8 cellular contexts compared by ENCODE assay signal in the genomic region with DNA sequence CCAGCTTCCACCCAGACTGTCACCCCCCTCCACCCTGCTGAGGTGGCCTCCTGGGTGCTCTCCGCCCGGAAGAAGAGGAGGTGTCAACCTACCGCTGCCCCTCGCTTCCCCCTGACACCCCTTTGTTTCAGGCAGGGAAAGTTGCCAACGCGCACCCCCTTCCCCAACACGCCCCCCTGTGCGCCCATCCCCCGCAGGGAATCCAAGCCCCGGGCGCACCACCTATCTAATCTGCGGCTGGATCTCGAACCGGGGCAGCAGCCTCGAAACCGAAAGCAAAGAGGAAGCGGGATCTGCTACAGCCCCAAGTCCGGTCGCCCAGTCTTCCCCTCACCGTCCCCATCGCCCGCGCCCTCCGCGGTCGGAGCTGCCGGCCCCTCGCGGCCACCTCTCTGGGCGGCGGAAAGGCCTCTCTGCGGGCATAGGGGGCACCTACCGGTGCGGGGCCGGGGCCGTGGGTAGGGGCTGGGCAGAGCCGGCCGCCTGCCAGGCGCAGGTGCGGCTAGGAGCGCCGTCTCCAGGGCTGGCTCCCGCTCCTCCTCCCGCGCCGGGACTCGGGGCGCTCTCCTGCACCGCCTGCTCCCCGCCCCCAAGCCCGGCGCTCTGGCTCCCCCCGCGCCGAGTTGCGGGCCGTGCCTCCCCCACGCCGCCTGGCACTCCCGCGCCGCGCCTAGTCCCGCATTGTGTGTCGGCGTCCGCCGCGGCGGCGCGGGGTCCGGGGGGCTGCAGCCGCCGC. TPM values are rescaled to one million over a fixed set of nuclear protein-coding genes. Genes with fewer than 3 reads are reported as not detected.
A peak's percentile ranks its signal among the peaks of the same experiment; 100 is the strongest.
DNase-seq lines count a peak whose midpoint lies in the region; ATAC-seq and TF ChIP-seq lines count a peak whose summit lies in the region.

No MANE protein-coding gene starts in this region.

- H3K4me3 Mint-ChIP-seq in activated naive CD8-positive, alpha-beta T cell treated with anti-CD3 and anti-CD28 coated beads for 36 hours = peak overlapping the region; percentile 81
- H3K4me3 Mint-ChIP-seq in osteocyte (ENCODE audit: unreplicated experiment) = peak overlapping the region; percentile 76

- ATAC-seq in HG02588 (IDR thresholded peaks at IDR 0.05; ENCODE audit: unreplicated experiment) (peak; percentile 42), Right ventricle myocardium superior (ENCODE audit: poor library complexity) (peak; percentile 59)

- no peaks in the 10 kb centered on the region for H3K36me3 Mint-ChIP-seq in activated naive CD8-positive, alpha-beta T cell treated with anti-CD3 and anti-CD28 coated beads for 36 hours
- H3K36me3 Mint-ChIP-seq in osteocyte (ENCODE audit: unreplicated experiment) = no peaks in the 10 kb centered on the region

- no peaks in the 10 kb centered on the region for H3K9me3 ChIP-seq in PC-9 (ENCODE audit: insufficient read depth, low read depth)

- H3K27me3 Mint-ChIP-seq in activated naive CD8-positive, alpha-beta T cell treated with anti-CD3 and anti-CD28 coated beads for 36 hours = no peaks in the 10 kb centered on the region
- H3K27me3 Mint-ChIP-seq in osteocyte (ENCODE audit: unreplicated experiment) = peaks cover 58% of the 10 kb centered on the region

- H3K9me3 Mint-ChIP-seq in activated naive CD8-positive, alpha-beta T cell treated with anti-CD3 and anti-CD28 coated beads for 36 hours = no peaks in the 10 kb centered on the region
- H3K9me3 Mint-ChIP-seq in osteocyte (ENCODE audit: unreplicated experiment) = no peaks in the 10 kb centered on the region

- TF ChIP-seq CTCF in GM06990 (IDR thresholded peaks at IDR 0.05; ENCODE audit: insufficient read depth, low read length, poor library complexity, severe bottlenecking) (no peak), PC-9 (conservative IDR thresholded peaks at IDR 0.05) (0 out of 2 replicates have a peak, but pooled peaks have one; percentile 13), osteocyte (IDR thresholded peaks at IDR 0.05) (no peak)

- H4K20me1 ChIP-seq in PC-9 (ENCODE audit: insufficient read depth) = no peaks in the 10 kb centered on the region

- CTCF ChIA-PET in PC-9 (lab: Charles Lee) = interaction anchor here (1.0 to 1.1 kb wide), 2 partner anchors 12 to 88 kb away, joined by 3 to 11 read pairs; no protein-coding TSS in a partner anchor

- H2AFZ ChIP-seq in PC-9 = peak overlapping the region; percentile 80

- DNase-seq in GM06990 (ENCODE audit: extremely low read depth, insufficient read length) (peak; percentile 42), PC-9 (peak in 1 of 2 experiments; percentile 44), Right ventricle myocardium superior (peak; percentile 52), osteocyte (ENCODE audit: extremely low spot score, unreplicated experiment) (no peak), NCI-H526 treated with DMSO at 0.1 percent for 48 hours (lab: John Stamatoyannopoulos, UW) (no peak), NCI-H128 (lab: John Stamatoyannopoulos, UW; ENCODE audit: unreplicated experiment) (no peak)
- peak; percentile 48 for DNase-seq in activated naive CD8-positive, alpha-beta T cell treated with anti-CD3 and anti-CD28 coated beads for 36 hours

- H3K36me3 ChIP-seq in GM06990 (ENCODE audit: control insufficient read depth, insufficient read depth, low read length) (no peaks in the 10 kb centered on the region), PC-9 (ENCODE audit: low read depth) (no peaks in the 10 kb centered on the region)

- peaks cover 25% of the 10 kb centered on the region for H3K4me1 ChIP-seq in PC-9 (replicated peaks; ENCODE audit: insufficient read depth)

- peak overlapping the region; percentile 82 for H3K4me2 ChIP-seq in PC-9

- H3K9me2 ChIP-seq in PC-9 (ENCODE audit: insufficient read depth) = no peaks in the 10 kb centered on the region

- H3K4me3 ChIP-seq in GM06990 (replicated peaks; ENCODE audit: low read depth, low read length) = peak overlapping the region; percentile 66
- H3K4me3 ChIP-seq in PC-9 = peak overlapping the region; percentile 84

- peaks cover 10% of the 10 kb centered on the region; the same call in 1 of the 2 replicates for H3F3A ChIP-seq in PC-9 (ENCODE audit: insufficient read depth, low read depth)

- H3K27me3 ChIP-seq in GM06990 (replicated peaks; ENCODE audit: control insufficient read depth, insufficient read depth, low read length) = no peaks in the 10 kb centered on the region; the same call in 1 of the 2 replicates
- H3K27me3 ChIP-seq in PC-9 (ENCODE audit: insufficient read depth, low read depth) = peaks cover 40% of the 10 kb centered on the region; the same call in 1 of the 2 replicates

- H3K79me2 ChIP-seq in PC-9 (ENCODE audit: low read depth) = no peaks in the 10 kb centered on the region

- POLR2A ChIA-PET in PC-9 (lab: Charles Lee; ENCODE audit: unreplicated experiment) = no interaction called here

- intact Hi-C loops in PC-9 (cut with micrococcal nuclease; ENCODE audit: unreplicated experiment) (no loop called here), Right ventricle myocardium superior (cut with DNase I) (no loop called here)

- H3K4me1 Mint-ChIP-seq in activated naive CD8-positive, alpha-beta T cell treated with anti-CD3 and anti-CD28 coated beads for 36 hours = peaks cover 29% of the 10 kb centered on the region
- H3K4me1 Mint-ChIP-seq in osteocyte (ENCODE audit: unreplicated experiment) = no peaks in the 10 kb centered on the region

- peak overlapping the region; percentile 39 for H3K27ac Mint-ChIP-seq in activated naive CD8-positive, alpha-beta T cell treated with anti-CD3 and anti-CD28 coated beads for 36 hours
- no peak overlapping the region for H3K27ac Mint-ChIP-seq in osteocyte (ENCODE audit: unreplicated experiment)

- no peak overlapping the region for H3K27ac ChIP-seq in PC-9

- BruUV-seq in PC-9 (replicated peaks; lab: Mats Ljungman, UMichigan) = no TSS peak

RNA-seq across cellular contexts. Expression of a gene that starts 18.3 kb away (rescaled TPM):
- total RNA-seq in PC-9 (2021) (13.6 and 18.5 TPM in 2 replicates), Right ventricle myocardium superior (4.4 TPM), osteocyte (0.50 and 1.0 TPM in 2 replicates)
- 1 to 10 TPM; 2.4 to 3.3 TPM for total RNA-seq in activated naive CD8-positive, alpha-beta T cell treated with anti-CD3 and anti-CD28 coated beads for 36 hours

RNA-seq across cellular contexts. Expression of a gene that starts 26.3 kb away (rescaled TPM):
- total RNA-seq in PC-9 (2021) (1.2 and 1.6 TPM in 2 replicates), Right ventricle myocardium superior (2.3 TPM), osteocyte (0.37 and 0.51 TPM in 2 replicates)
- total RNA-seq in activated naive CD8-positive, alpha-beta T cell treated with anti-CD3 and anti-CD28 coated beads for 36 hours = 1 to 10 TPM; 3.1 to 3.5 TPM

Comparison
In these comparisons a context has a peak if more than half of its experiments do, and no peak if none do; other contexts are left out.
1. DNase-seq: peak in GM06990 (single experiment), activated naive CD8-positive, alpha-beta T cell treated with anti-CD3 and anti-CD28 coated beads for 36 hours (single experiment) and Right ventricle myocardium superior (single experiment); none in osteocyte (single experiment), NCI-H526 treated with DMSO at 0.1 percent for 48 hours (single experiment) and NCI-H128 (single experiment).